ENCODE assay signal across 19 cellular contexts in genomic region chr4:90121961-90122748, GRCh38. TPM values are rescaled to one million over a fixed set of nuclear protein-coding genes. Genes with fewer than 3 reads are reported as not detected.
DNase-seq lines count a peak whose midpoint lies in the region; ATAC-seq, FAIRE-seq and TF ChIP-seq lines count a peak whose summit lies in the region.
"Had no signal": no experiment of that assay in that cellular context is flagged by ENCODE, and none has a peak within 500 bp of the region (broad histone marks: within the 10 kb centered on the region; RNA-seq: fewer than 3 reads in every experiment).

No MANE protein-coding gene starts in this region.

- TF ChIP-seq CTCF in astrocyte (IDR thresholded peaks at IDR 0.05; ENCODE audit: insufficient read depth, low read depth, low read length) (no peak), kidney epithelial cell (IDR thresholded peaks at IDR 0.05; ENCODE audit: insufficient read depth, low read length, poor library complexity, severe bottlenecking) (no peak), CD14-positive monocyte (IDR thresholded peaks at IDR 0.05) (no peak), neural progenitor cell (IDR thresholded peaks at IDR 0.05) (no peak)

- H3K36me3 ChIP-seq in astrocyte (ENCODE audit: insufficient read depth, low read length) (no peaks in the 10 kb centered on the region), kidney epithelial cell (ENCODE audit: control insufficient read depth, insufficient read depth, low read length) (no peaks in the 10 kb centered on the region), neural progenitor cell (no peaks in the 10 kb centered on the region)
- H3K36me3 ChIP-seq: brain microvascular endothelial cell, Peyer's patch, transverse colon had no signal

- H3F3A ChIP-seq in neural progenitor cell (ENCODE audit: low read depth): peaks cover 9% of the 10 kb centered on the region

- H3K4me2 ChIP-seq in astrocyte (ENCODE audit: low read length): no peak overlapping the region
- H3K4me2 ChIP-seq in neural progenitor cell: no peak overlapping the region

- H4K20me1 ChIP-seq in astrocyte (ENCODE audit: insufficient read depth, low read length): no peaks in the 10 kb centered on the region
- no peaks in the 10 kb centered on the region for H4K20me1 ChIP-seq in neural progenitor cell (ENCODE audit: low read depth)

- no peaks in the 10 kb centered on the region for H3K36me3 Mint-ChIP-seq in astrocyte (ENCODE audit: low read depth, unreplicated experiment)
- H3K36me3 Mint-ChIP-seq in naive thymus-derived CD8-positive, alpha-beta T cell: peaks cover 0 to 4% (median 0%) of the 10 kb centered on the region in 3 donors
- H3K36me3 Mint-ChIP-seq in CD14-positive monocyte: no peaks in the 10 kb centered on the region
- H3K36me3 Mint-ChIP-seq in neural progenitor cell: no peaks in the 10 kb centered on the region
- H3K36me3 Mint-ChIP-seq: T-cell had no signal

- H3K4me3 ChIP-seq in astrocyte (ENCODE audit: insufficient read depth, low read depth, low read length) (no peak overlapping the region), kidney epithelial cell (ENCODE audit: low read depth, low read length) (no peak overlapping the region), neural progenitor cell (no peak overlapping the region)
- H3K4me3 ChIP-seq: Peyer's patch, transverse colon had no signal

- H3K4me3 Mint-ChIP-seq in astrocyte (ENCODE audit: unreplicated experiment): no peak overlapping the region
- H3K4me3 Mint-ChIP-seq in naive thymus-derived CD8-positive, alpha-beta T cell: no peak overlapping the region
- H3K4me3 Mint-ChIP-seq in CD14-positive monocyte: no peak overlapping the region
- H3K4me3 Mint-ChIP-seq in neural progenitor cell: no peak overlapping the region
- H3K4me3 Mint-ChIP-seq: activated B cell treated with CpG ODN at 0.5 μM for 24 hours, T-cell had no signal

- H3K79me2 ChIP-seq in astrocyte (ENCODE audit: insufficient read depth, low read length) (no peaks in the 10 kb centered on the region), neural progenitor cell (ENCODE audit: low read depth) (no peaks in the 10 kb centered on the region)

- no peak overlapping the region for H3K27ac ChIP-seq in astrocyte (ENCODE audit: low read depth, low read length)
- H3K27ac ChIP-seq in neural progenitor cell: no peak overlapping the region
- H3K27ac ChIP-seq: brain microvascular endothelial cell, Peyer's patch, transverse colon had no signal

- no peaks in the 10 kb centered on the region for H3K9me3 Mint-ChIP-seq in astrocyte (ENCODE audit: unreplicated experiment)
- no peaks in the 10 kb centered on the region for H3K9me3 Mint-ChIP-seq in naive thymus-derived CD8-positive, alpha-beta T cell
- no peaks in the 10 kb centered on the region for H3K9me3 Mint-ChIP-seq in CD14-positive monocyte
- no peaks in the 10 kb centered on the region for H3K9me3 Mint-ChIP-seq in neural progenitor cell
- H3K9me3 Mint-ChIP-seq: activated B cell treated with CpG ODN at 0.5 μM for 24 hours, T-cell had no signal

- no peak for FAIRE-seq in astrocyte (lab: Jason Lieb, UNC)

- H3K27ac Mint-ChIP-seq in astrocyte (ENCODE audit: unreplicated experiment): no peak overlapping the region
- H3K27ac Mint-ChIP-seq in naive thymus-derived CD8-positive, alpha-beta T cell: peak overlapping the region in 1 of 10 donors; percentile 35
- H3K27ac Mint-ChIP-seq in CD14-positive monocyte: no peak overlapping the region
- no peak overlapping the region for H3K27ac Mint-ChIP-seq in neural progenitor cell
- H3K27ac Mint-ChIP-seq: activated B cell treated with CpG ODN at 0.5 μM for 24 hours, T-cell had no signal

- H3K9me3 ChIP-seq in astrocyte (ENCODE audit: insufficient read depth, low read depth, low read length): no peaks in the 10 kb centered on the region
- H3K9me3 ChIP-seq in neural progenitor cell (ENCODE audit: low read depth): no peaks in the 10 kb centered on the region
- H3K9me3 ChIP-seq: Peyer's patch, transverse colon had no signal

- H3K4me1 Mint-ChIP-seq in astrocyte (ENCODE audit: low read depth, unreplicated experiment) (peaks cover 3% of the 10 kb centered on the region), CD14-positive monocyte (peaks cover 15% of the 10 kb centered on the region), neural progenitor cell (peaks cover 7% of the 10 kb centered on the region)
- peaks cover 4 to 11% (median 9%) of the 10 kb centered on the region in 4 donors for H3K4me1 Mint-ChIP-seq in naive thymus-derived CD8-positive, alpha-beta T cell

- POLR2A ChIA-PET in naive thymus-derived CD8-positive, alpha-beta T cell (lab: Charles Lee): no interaction called here

- peaks cover 2% of the 10 kb centered on the region for H3K27me3 Mint-ChIP-seq in astrocyte (ENCODE audit: low read depth, unreplicated experiment)
- H3K27me3 Mint-ChIP-seq in naive thymus-derived CD8-positive, alpha-beta T cell: peaks cover 18 to 36% (median 23%) of the 10 kb centered on the region in 5 donors
- H3K27me3 Mint-ChIP-seq in CD14-positive monocyte (ENCODE audit: low read depth in 3 of 3): peaks cover 7 to 8% (median 8%) of the 10 kb centered on the region in 3 donors
- H3K27me3 Mint-ChIP-seq in neural progenitor cell (ENCODE audit: insufficient read depth, low read depth): peaks cover 12% of the 10 kb centered on the region
- H3K27me3 Mint-ChIP-seq: activated B cell treated with CpG ODN at 0.5 μM for 24 hours had no signal

- DNase-seq in ELR (ENCODE audit: low read depth) (peak; percentile 18), HT-29 (ENCODE audit: low spot score) (peak; percentile 68), astrocyte (ENCODE audit: low read depth) (peak; percentile 69), kidney epithelial cell (ENCODE audit: low read depth) (peak; percentile 29), CD14-positive monocyte (ENCODE audit: low spot score) (no peak), putamen (ENCODE audit: low spot score) (no peak), neural progenitor cell (ENCODE audit: low spot score) (no peak)
- DNase-seq in naive thymus-derived CD8-positive, alpha-beta T cell: no peak
- DNase-seq: activated B cell treated with CpG ODN at 0.5 μM for 24 hours; activated gamma-delta T cell treated with Interleukin-2 at 50 U/mL for 16 hours; brain microvascular endothelial cell; DMS79 treated with DMSO at 0.1 percent for 48 hours; effector CD4-positive, alpha-beta T cell; NCI-H2029 treated with DMSO at 0.1 percent for 48 hours; NCI-H748 treated with DMSO at 0.1 percent for 48 hours; Peyer's patch; stimulated activated CD4-positive, alpha-beta T cell treated with anti-CD3 and anti-CD28 coated beads, Interleukin-4, amount 100 ng/mL, for 4 hours; T-cell; transverse colon had no signal

- H3K4me1 ChIP-seq in astrocyte (ENCODE audit: insufficient read depth, low read length) (no peaks in the 10 kb centered on the region), neural progenitor cell (no peaks in the 10 kb centered on the region)
- H3K4me1 ChIP-seq: Peyer's patch had no signal

- H3K9ac ChIP-seq in astrocyte (ENCODE audit: low read length) (no peak overlapping the region), neural progenitor cell (no peak overlapping the region)

- no peak for ATAC-seq in naive thymus-derived CD8-positive, alpha-beta T cell
- ATAC-seq: T-cell had no signal

- no peak overlapping the region for H2AFZ ChIP-seq in astrocyte (ENCODE audit: low read depth, low read length)
- H2AFZ ChIP-seq in neural progenitor cell (replicated peaks): no peak overlapping the region

- H3K27me3 ChIP-seq in astrocyte (ENCODE audit: insufficient read depth, low read length) (no peaks in the 10 kb centered on the region), kidney epithelial cell (ENCODE audit: control insufficient read depth, insufficient read depth, low read length) (no peaks in the 10 kb centered on the region), neural progenitor cell (peaks cover 35% of the 10 kb centered on the region)
- H3K27me3 ChIP-seq: brain microvascular endothelial cell, Peyer's patch, transverse colon had no signal

- intact Hi-C loops in CD14-positive monocyte (cut with micrococcal nuclease): loop anchor here in 1 of 2 donors (10.0 kb wide), 1 partner anchor 97 kb away; no protein-coding TSS in a partner anchor

RNA-seq across cellular contexts. Expression of gene CCSER1, which starts 5.0 kb away (rescaled TPM):
- 12.3 and 14.0 TPM in 2 replicates for total RNA-seq in HT-29 (2014; rRNA removed; shearing (Covaris generic))
- total RNA-seq in astrocyte (1.2 and 2.2 TPM in 2 replicates), kidney epithelial cell (1.2 and 1.4 TPM in 2 replicates), neural progenitor cell (ENCODE audit: low replicate concordance) (0.28 and 0.77 TPM in 2 replicates)
- under 1 TPM; 0.19 to 0.47 TPM for total RNA-seq in naive thymus-derived CD8-positive, alpha-beta T cell
- not detected for polyA plus RNA-seq in naive thymus-derived CD8-positive, alpha-beta T cell
- polyA plus RNA-seq in CD14-positive monocyte: under 1 TPM; 0.09 to 0.13 TPM

Comparison
In these comparisons a context has a peak if more than half of its experiments do, and no peak if none do; other contexts are left out.
1. DNase-seq: peak in ELR (single experiment), HT-29 (single experiment), astrocyte (single experiment) and kidney epithelial cell (single experiment); none in naive thymus-derived CD8-positive, alpha-beta T cell (0 of 10), CD14-positive monocyte (single experiment), putamen (single experiment) and neural progenitor cell (single experiment).